ENCODE assay signal across 31 cellular contexts in genomic region chr20:41202426-41202825, GRCh38.
"Had no signal": no experiment of that assay in that cellular context is flagged by ENCODE, and none has a peak within 500 bp of the region (broad histone marks: within the 10 kb centered on the region; RNA-seq: fewer than 3 reads in every experiment).

No MANE protein-coding gene starts in this region.

- ATAC-seq: activated CD8-positive, alpha-beta T cell treated with anti-CD3 and anti-CD28 coated beads for 36 hours; activated T-cell treated with anti-CD3 and anti-CD28 coated beads, Interleukin-2, amount 50 U/mL, for 72 hours; activated T-helper 17 cell treated with anti-CD3 and anti-CD28 coated beads, Interleukin-2, amount 50 U/mL, for 72 hours had no signal

- H2AFZ ChIP-seq: PC-9 had no signal

- H3K4me2 ChIP-seq: PC-9 had no signal

- H3K27me3 Mint-ChIP-seq: activated CD8-positive, alpha-beta T cell treated with anti-CD3 and anti-CD28 coated beads for 36 hours; activated T-helper 17 cell treated with anti-CD3 and anti-CD28 coated beads, Interleukin-2, amount 50 U/mL, for 72 hours; central memory CD8-positive, alpha-beta T cell had no signal

- H3K4me3 Mint-ChIP-seq: activated CD8-positive, alpha-beta T cell treated with anti-CD3 and anti-CD28 coated beads for 36 hours; activated T-cell treated with anti-CD3 and anti-CD28 coated beads, Interleukin-2, amount 50 U/mL, for 72 hours; activated T-helper 17 cell treated with anti-CD3 and anti-CD28 coated beads, Interleukin-2, amount 50 U/mL, for 72 hours; central memory CD8-positive, alpha-beta T cell had no signal

- H3K4me3 ChIP-seq: MG63, PC-9 had no signal

- H3K27ac Mint-ChIP-seq: activated CD8-positive, alpha-beta T cell treated with anti-CD3 and anti-CD28 coated beads for 36 hours; activated T-cell treated with anti-CD3 and anti-CD28 coated beads, Interleukin-2, amount 50 U/mL, for 72 hours; activated T-helper 17 cell treated with anti-CD3 and anti-CD28 coated beads, Interleukin-2, amount 50 U/mL, for 72 hours had no signal

- H3K27me3 ChIP-seq: brain microvascular endothelial cell, MG63 had no signal

- H3K27ac ChIP-seq: brain microvascular endothelial cell, PC-9, WERI-Rb-1 had no signal

- DNase-seq: activated CD4-positive, alpha-beta T cell treated with anti-CD3 and anti-CD28 coated beads for 1 hour; activated CD4-positive, alpha-beta T cell treated with anti-CD3 and anti-CD28 coated beads for 48 hours; activated CD4-positive, alpha-beta T cell treated with anti-CD3 and anti-CD28 coated beads, Interleukin-2, amount 50 U/mL, for 4 hours; activated CD4-positive, CD25-positive, alpha-beta regulatory T cell; activated CD8-positive, alpha-beta T cell treated with anti-CD3 and anti-CD28 coated beads for 36 hours; activated effector memory CD4-positive, alpha-beta T cell treated with anti-CD3 and anti-CD28 coated beads, Interleukin-2, amount 50 U/mL, for 16 hours; activated naive CD4-positive, alpha-beta T cell treated with Interleukin-2 at 50 U/mL for 16 hours; activated T-cell treated with anti-CD3 and anti-CD28 coated beads, Interleukin-2, amount 50 U/mL, for 1 hour; activated T-cell treated with anti-CD3 and anti-CD28 coated beads, Interleukin-2, amount 50 U/mL, for 72 hours; aorta; brain microvascular endothelial cell; Kasumi-1; KG1; MG63; NCI-H1092; NCI-H1436 treated with DMSO at 0.1 percent for 48 hours; NCI-H187; NCI-H2029 treated with DMSO at 0.1 percent for 48 hours; NCI-H2107; NCI-H2171; NCI-H510A; NCI-H526; NCI-H748 treated with DMSO at 0.1 percent for 48 hours; NK-92 treated with Interleukin-12 subunit alpha and Interleukin-12 subunit beta, amount 100 ng/mL, for 24 hours; PC-9; Right ventricle myocardium superior; SW 1271; T1000; WERI-Rb-1 had no signal

- H3K4me1 Mint-ChIP-seq: activated T-helper 17 cell treated with anti-CD3 and anti-CD28 coated beads, Interleukin-2, amount 50 U/mL, for 72 hours had no signal
